ENCODE assay signal across 2 cellular contexts in the genomic region with DNA sequence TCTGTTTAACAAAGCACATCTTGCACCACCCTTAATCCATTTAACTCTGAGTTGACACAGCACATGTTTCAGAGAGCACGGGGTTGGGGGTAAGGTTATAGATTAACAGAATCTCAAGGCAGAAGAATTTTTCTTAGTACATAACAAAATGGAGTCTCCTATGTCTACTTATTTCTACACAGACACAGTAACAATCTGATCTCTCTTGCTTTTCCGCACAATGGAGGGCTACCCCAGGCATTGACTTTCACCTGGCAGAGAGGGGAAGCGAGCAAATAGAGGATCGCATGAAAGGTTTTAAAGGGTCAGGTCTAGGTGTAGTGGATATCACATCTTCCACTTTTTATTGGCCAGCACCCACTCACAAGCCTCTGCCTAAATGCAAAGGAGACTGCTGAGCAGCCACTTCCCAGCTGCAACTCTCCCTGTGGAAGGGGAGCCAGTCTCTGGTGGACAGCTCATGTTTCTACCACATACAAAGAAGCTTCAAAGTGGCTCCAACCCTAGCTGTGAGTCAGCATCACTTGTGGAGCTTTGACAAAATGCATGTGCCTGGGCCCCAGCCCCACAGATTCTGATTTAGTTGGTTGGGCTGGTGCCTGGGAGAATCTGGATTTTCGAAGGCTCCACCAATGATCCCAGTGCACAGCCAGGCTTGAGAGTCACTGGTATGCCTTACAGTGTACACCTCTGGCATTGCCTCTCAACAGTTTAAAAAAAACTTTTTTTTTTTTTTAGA.
A peak's percentile ranks its signal among the peaks of the same experiment; 100 is the strongest.
TF ChIP-seq lines count a peak whose summit lies in the region.

No MANE protein-coding gene starts in this region.

TF ChIP-seq in A549, 52 proteins besides CTCF, POLR2A, EP300 and RAD21 (continues in another document):
- TF ChIP-seq NFE2L2 (conservative IDR thresholded peaks at IDR 0.05; ENCODE audit: low read length) (no peak), HOXA7 (CRISPR knock-in tag; IDR thresholded peaks at IDR 0.05) (peak; percentile 81; the same call in 1 of the 2 replicates), FOSB (CRISPR knock-in tag; IDR thresholded peaks at IDR 0.05) (peak; percentile 73; the same call in 1 of the 2 replicates), SREBF2 (IDR thresholded peaks at IDR 0.05) (no peak), KDM5A (IDR thresholded peaks at IDR 0.05) (no peak), ZSCAN20 (CRISPR knock-in tag; IDR thresholded peaks at IDR 0.05) (peak; percentile 96), POLR2AphosphoS2 (conservative IDR thresholded peaks at IDR 0.05; ENCODE audit: low read length) (no peak), CBX2 (IDR thresholded peaks at IDR 0.05; ENCODE audit: borderline replicate concordance, low read depth) (no peak), MAFK (IDR thresholded peaks at IDR 0.05; ENCODE audit: partially characterized antibody) (no peak), JUN (IDR thresholded peaks at IDR 0.05) (no peak), RNF2 (IDR thresholded peaks at IDR 0.05; ENCODE audit: borderline replicate concordance, low read depth) (no peak), MAZ (IDR thresholded peaks at IDR 0.05; ENCODE audit: borderline replicate concordance, low read depth, low read length) (no peak), SMC3 (IDR thresholded peaks at IDR 0.05) (no peak), CBX8 (IDR thresholded peaks at IDR 0.05) (no peak), ZFP36 (IDR thresholded peaks at IDR 0.05; ENCODE audit: borderline replicate concordance, partially characterized antibody) (no peak), EHMT2 (IDR thresholded peaks at IDR 0.05; ENCODE audit: low read depth) (no peak), FOXS1 (CRISPR knock-in tag; IDR thresholded peaks at IDR 0.05) (peak; percentile 97; the same call in 1 of the 2 replicates), EHF (CRISPR knock-in tag; IDR thresholded peaks at IDR 0.05) (peak; percentile 99), CHD2 (IDR thresholded peaks at IDR 0.05; ENCODE audit: low read length, partially characterized antibody) (no peak), HOXB5 (CRISPR knock-in tag; IDR thresholded peaks at IDR 0.05) (peak; percentile 98), ZC3H11A (IDR thresholded peaks at IDR 0.05) (no peak)
- TF ChIP-seq, protein P1, sequence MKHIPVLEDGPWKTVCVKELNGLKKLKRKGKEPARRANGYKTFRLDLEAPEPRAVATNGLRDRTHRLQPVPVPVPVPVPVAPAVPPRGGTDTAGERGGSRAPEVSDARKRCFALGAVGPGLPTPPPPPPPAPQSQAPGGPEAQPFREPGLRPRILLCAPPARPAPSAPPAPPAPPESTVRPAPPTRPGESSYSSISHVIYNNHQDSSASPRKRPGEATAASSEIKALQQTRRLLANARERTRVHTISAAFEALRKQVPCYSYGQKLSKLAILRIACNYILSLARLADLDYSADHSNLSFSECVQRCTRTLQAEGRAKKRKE (CRISPR knock-in tag; IDR thresholded peaks at IDR 0.05; ENCODE audit: low read depth): peak; percentile 95
- TF ChIP-seq, protein P2, sequence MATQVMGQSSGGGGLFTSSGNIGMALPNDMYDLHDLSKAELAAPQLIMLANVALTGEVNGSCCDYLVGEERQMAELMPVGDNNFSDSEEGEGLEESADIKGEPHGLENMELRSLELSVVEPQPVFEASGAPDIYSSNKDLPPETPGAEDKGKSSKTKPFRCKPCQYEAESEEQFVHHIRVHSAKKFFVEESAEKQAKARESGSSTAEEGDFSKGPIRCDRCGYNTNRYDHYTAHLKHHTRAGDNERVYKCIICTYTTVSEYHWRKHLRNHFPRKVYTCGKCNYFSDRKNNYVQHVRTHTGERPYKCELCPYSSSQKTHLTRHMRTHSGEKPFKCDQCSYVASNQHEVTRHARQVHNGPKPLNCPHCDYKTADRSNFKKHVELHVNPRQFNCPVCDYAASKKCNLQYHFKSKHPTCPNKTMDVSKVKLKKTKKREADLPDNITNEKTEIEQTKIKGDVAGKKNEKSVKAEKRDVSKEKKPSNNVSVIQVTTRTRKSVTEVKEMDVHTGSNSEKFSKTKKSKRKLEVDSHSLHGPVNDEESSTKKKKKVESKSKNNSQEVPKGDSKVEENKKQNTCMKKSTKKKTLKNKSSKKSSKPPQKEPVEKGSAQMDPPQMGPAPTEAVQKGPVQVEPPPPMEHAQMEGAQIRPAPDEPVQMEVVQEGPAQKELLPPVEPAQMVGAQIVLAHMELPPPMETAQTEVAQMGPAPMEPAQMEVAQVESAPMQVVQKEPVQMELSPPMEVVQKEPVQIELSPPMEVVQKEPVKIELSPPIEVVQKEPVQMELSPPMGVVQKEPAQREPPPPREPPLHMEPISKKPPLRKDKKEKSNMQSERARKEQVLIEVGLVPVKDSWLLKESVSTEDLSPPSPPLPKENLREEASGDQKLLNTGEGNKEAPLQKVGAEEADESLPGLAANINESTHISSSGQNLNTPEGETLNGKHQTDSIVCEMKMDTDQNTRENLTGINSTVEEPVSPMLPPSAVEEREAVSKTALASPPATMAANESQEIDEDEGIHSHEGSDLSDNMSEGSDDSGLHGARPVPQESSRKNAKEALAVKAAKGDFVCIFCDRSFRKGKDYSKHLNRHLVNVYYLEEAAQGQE (IDR thresholded peaks at IDR 0.05): no peak
- TF ChIP-seq, protein P3, sequence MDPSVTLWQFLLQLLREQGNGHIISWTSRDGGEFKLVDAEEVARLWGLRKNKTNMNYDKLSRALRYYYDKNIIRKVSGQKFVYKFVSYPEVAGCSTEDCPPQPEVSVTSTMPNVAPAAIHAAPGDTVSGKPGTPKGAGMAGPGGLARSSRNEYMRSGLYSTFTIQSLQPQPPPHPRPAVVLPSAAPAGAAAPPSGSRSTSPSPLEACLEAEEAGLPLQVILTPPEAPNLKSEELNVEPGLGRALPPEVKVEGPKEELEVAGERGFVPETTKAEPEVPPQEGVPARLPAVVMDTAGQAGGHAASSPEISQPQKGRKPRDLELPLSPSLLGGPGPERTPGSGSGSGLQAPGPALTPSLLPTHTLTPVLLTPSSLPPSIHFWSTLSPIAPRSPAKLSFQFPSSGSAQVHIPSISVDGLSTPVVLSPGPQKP (IDR thresholded peaks at IDR 0.05; ENCODE audit: low read depth, low read length): no peak
- TF ChIP-seq, protein P4, sequence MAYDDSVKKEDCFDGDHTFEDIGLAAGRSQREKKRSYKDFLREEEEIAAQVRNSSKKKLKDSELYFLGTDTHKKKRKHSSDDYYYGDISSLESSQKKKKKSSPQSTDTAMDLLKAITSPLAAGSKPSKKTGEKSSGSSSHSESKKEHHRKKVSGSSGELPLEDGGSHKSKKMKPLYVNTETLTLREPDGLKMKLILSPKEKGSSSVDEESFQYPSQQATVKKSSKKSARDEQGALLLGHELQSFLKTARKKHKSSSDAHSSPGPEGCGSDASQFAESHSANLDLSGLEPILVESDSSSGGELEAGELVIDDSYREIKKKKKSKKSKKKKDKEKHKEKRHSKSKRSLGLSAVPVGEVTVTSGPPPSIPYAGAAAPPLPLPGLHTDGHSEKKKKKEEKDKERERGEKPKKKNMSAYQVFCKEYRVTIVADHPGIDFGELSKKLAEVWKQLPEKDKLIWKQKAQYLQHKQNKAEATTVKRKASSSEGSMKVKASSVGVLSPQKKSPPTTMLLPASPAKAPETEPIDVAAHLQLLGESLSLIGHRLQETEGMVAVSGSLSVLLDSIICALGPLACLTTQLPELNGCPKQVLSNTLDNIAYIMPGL (CRISPR knock-in tag; IDR thresholded peaks at IDR 0.05; ENCODE audit: borderline replicate concordance): no peak
- TF ChIP-seq, protein P5, sequence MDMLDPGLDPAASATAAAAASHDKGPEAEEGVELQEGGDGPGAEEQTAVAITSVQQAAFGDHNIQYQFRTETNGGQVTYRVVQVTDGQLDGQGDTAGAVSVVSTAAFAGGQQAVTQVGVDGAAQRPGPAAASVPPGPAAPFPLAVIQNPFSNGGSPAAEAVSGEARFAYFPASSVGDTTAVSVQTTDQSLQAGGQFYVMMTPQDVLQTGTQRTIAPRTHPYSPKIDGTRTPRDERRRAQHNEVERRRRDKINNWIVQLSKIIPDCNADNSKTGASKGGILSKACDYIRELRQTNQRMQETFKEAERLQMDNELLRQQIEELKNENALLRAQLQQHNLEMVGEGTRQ (IDR thresholded peaks at IDR 0.05): no peak

TF ChIP-seq in HCT116, 20 proteins besides CTCF, POLR2A, EP300 and RAD21:
- TF ChIP-seq CEBPB (IDR thresholded peaks at IDR 0.05; ENCODE audit: low read depth): no peak
- TF ChIP-seq ELF1 (IDR thresholded peaks at IDR 0.05; ENCODE audit: borderline replicate concordance, low read depth): no peak
- no peak for TF ChIP-seq TCF7L2 (IDR thresholded peaks at IDR 0.05; ENCODE audit: borderline replicate concordance, extremely low read depth, insufficient read depth, insufficient read length)
- no peak for TF ChIP-seq SRF (IDR thresholded peaks at IDR 0.05; ENCODE audit: low read depth)
- TF ChIP-seq, protein P6, sequence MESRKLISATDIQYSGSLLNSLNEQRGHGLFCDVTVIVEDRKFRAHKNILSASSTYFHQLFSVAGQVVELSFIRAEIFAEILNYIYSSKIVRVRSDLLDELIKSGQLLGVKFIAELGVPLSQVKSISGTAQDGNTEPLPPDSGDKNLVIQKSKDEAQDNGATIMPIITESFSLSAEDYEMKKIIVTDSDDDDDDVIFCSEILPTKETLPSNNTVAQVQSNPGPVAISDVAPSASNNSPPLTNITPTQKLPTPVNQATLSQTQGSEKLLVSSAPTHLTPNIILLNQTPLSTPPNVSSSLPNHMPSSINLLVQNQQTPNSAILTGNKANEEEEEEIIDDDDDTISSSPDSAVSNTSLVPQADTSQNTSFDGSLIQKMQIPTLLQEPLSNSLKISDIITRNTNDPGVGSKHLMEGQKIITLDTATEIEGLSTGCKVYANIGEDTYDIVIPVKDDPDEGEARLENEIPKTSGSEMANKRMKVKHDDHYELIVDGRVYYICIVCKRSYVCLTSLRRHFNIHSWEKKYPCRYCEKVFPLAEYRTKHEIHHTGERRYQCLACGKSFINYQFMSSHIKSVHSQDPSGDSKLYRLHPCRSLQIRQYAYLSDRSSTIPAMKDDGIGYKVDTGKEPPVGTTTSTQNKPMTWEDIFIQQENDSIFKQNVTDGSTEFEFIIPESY (IDR thresholded peaks at IDR 0.05; ENCODE audit: extremely low read depth, insufficient replicate concordance, low read length): no peak
- no peak for TF ChIP-seq EZH2 (IDR thresholded peaks at IDR 0.05)
- no peak for TF ChIP-seq SIN3A (IDR thresholded peaks at IDR 0.05; ENCODE audit: low read depth)
- TF ChIP-seq FOSL1 (IDR thresholded peaks at IDR 0.05; ENCODE audit: low read depth): no peak
- TF ChIP-seq EZH2phosphoT487 (IDR thresholded peaks at IDR 0.05; ENCODE audit: borderline replicate concordance): no peak
- no peak for TF ChIP-seq ZFX (IDR thresholded peaks at IDR 0.05)
- TF ChIP-seq, protein P7, sequence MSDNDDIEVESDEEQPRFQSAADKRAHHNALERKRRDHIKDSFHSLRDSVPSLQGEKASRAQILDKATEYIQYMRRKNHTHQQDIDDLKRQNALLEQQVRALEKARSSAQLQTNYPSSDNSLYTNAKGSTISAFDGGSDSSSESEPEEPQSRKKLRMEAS (IDR thresholded peaks at IDR 0.05): no peak
- no peak for TF ChIP-seq ZNF274 (IDR thresholded peaks at IDR 0.05; ENCODE audit: low read depth, low read length)
- TF ChIP-seq, protein P8, sequence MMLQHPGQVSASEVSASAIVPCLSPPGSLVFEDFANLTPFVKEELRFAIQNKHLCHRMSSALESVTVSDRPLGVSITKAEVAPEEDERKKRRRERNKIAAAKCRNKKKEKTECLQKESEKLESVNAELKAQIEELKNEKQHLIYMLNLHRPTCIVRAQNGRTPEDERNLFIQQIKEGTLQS (IDR thresholded peaks at IDR 0.05): no peak
- no peak for TF ChIP-seq POLR2AphosphoS5 (IDR thresholded peaks at IDR 0.05; ENCODE audit: low read depth, low read length)
- TF ChIP-seq, protein P2 (IDR thresholded peaks at IDR 0.05; ENCODE audit: low read depth): no peak
- no peak for TF ChIP-seq SP1 (IDR thresholded peaks at IDR 0.05; ENCODE audit: low read depth)
